In the genomic region with DNA sequence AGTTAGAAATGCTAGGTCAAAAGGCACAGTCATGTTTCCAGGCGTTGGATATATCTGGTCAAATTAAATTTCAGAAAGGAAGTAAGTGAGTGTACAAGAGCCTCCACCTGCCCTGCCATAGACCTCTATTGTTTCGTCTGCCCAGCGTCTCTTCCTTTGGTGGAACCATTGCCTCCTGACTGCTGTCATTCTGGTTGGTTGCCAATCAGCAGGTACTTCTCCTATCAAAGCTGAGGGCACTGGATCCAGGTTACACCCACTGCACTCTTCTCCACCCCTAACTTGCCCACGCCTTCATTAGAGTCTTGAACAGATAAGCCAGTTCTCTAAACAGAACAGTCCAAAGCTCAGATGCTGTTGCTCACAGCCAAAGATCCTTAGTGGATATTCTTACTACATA, we compare ENCODE assay signal across 1 cellular context.
TF ChIP-seq lines count a peak whose summit lies in the region.

No MANE protein-coding gene starts in this region.

TF ChIP-seq in HCT116, 20 proteins besides CTCF, POLR2A, EP300 and RAD21:
- TF ChIP-seq ZFX (IDR thresholded peaks at IDR 0.05), result no peak
- TF ChIP-seq ZNF274 (IDR thresholded peaks at IDR 0.05; ENCODE audit: low read depth, low read length), result no peak
- TF ChIP-seq, protein P1, sequence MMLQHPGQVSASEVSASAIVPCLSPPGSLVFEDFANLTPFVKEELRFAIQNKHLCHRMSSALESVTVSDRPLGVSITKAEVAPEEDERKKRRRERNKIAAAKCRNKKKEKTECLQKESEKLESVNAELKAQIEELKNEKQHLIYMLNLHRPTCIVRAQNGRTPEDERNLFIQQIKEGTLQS (IDR thresholded peaks at IDR 0.05), result no peak
- TF ChIP-seq, protein P2, sequence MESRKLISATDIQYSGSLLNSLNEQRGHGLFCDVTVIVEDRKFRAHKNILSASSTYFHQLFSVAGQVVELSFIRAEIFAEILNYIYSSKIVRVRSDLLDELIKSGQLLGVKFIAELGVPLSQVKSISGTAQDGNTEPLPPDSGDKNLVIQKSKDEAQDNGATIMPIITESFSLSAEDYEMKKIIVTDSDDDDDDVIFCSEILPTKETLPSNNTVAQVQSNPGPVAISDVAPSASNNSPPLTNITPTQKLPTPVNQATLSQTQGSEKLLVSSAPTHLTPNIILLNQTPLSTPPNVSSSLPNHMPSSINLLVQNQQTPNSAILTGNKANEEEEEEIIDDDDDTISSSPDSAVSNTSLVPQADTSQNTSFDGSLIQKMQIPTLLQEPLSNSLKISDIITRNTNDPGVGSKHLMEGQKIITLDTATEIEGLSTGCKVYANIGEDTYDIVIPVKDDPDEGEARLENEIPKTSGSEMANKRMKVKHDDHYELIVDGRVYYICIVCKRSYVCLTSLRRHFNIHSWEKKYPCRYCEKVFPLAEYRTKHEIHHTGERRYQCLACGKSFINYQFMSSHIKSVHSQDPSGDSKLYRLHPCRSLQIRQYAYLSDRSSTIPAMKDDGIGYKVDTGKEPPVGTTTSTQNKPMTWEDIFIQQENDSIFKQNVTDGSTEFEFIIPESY (IDR thresholded peaks at IDR 0.05; ENCODE audit: extremely low read depth, insufficient replicate concordance, low read length), result no peak
- no peak for TF ChIP-seq TCF7L2 (IDR thresholded peaks at IDR 0.05; ENCODE audit: borderline replicate concordance, extremely low read depth, insufficient read depth, insufficient read length)
